In the genomic region with DNA sequence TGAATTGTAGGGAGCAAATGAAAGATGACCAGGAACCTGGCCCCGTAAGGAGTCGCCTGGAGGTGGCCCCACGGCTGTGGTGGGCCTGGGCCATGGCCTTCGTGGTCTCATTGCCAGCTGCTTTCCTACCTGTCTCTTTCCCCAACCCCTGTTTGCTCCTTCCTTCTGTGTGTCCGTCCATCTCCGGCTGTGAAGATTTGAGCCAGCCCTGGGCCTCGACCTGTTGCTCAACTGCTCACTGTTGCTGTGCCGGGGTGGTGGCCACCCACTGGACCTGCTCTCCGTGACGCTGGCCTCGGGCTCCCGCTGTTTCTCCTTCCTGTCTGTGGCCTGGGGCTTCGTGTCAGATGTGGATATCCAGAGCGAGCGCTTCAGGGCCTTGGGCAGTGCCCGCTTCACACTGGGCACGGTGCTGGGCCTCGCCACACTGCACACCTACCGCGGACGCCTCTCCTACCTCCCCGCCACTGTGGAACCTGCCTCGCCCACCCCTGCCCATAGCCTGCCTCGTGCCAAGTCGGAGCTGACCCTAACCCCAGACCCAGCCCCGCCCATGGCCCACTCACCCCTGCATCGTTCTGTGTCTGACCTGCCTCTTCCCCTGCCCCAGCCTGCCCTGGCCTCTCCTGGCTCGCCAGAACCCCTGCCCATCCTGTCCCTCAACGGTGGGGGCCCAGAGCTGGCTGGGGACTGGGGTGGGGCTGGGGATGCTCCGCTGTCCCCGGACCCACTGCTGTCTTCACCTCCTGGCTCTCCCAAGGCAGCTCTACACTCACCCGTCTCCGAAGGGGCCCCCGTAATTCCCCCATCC, we compare ENCODE assay signal across 1 cellular context.
TF ChIP-seq lines count a peak whose summit lies in the region.

No MANE protein-coding gene starts in this region.

TF ChIP-seq in GM23338, 12 proteins besides CTCF, POLR2A, EP300 and RAD21:
- TF ChIP-seq NANOG (IDR thresholded peaks at IDR 0.05; ENCODE audit: borderline replicate concordance) (no peak), EZH2 (IDR thresholded peaks at IDR 0.05; ENCODE audit: low read depth, unreplicated experiment) (no peak), POLR2AphosphoS5 (IDR thresholded peaks at IDR 0.05; ENCODE audit: low read depth) (no peak), ZNF462 (CRISPR knock-in tag; IDR thresholded peaks at IDR 0.05) (no peak), EZH2phosphoT487 (IDR thresholded peaks at IDR 0.05; ENCODE audit: unreplicated experiment) (no peak), REST (IDR thresholded peaks at IDR 0.05; ENCODE audit: unreplicated experiment) (no peak), ZNF331 (CRISPR knock-in tag; IDR thresholded peaks at IDR 0.05; ENCODE audit: low read depth) (no peak), STAT1 (IDR thresholded peaks at IDR 0.05; ENCODE audit: unreplicated experiment) (no peak), CREB1 (CRISPR knock-in tag; IDR thresholded peaks at IDR 0.05; ENCODE audit: low read depth) (no peak), ZNF114 (CRISPR knock-in tag; IDR thresholded peaks at IDR 0.05) (no peak), JUNB (IDR thresholded peaks at IDR 0.05; ENCODE audit: unreplicated experiment) (no peak)
- TF ChIP-seq, protein P1, sequence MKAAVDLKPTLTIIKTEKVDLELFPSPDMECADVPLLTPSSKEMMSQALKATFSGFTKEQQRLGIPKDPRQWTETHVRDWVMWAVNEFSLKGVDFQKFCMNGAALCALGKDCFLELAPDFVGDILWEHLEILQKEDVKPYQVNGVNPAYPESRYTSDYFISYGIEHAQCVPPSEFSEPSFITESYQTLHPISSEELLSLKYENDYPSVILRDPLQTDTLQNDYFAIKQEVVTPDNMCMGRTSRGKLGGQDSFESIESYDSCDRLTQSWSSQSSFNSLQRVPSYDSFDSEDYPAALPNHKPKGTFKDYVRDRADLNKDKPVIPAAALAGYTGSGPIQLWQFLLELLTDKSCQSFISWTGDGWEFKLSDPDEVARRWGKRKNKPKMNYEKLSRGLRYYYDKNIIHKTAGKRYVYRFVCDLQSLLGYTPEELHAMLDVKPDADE (IDR thresholded peaks at IDR 0.05) = no peak
